1 cellular context compared by ENCODE assay signal in the genomic region with DNA sequence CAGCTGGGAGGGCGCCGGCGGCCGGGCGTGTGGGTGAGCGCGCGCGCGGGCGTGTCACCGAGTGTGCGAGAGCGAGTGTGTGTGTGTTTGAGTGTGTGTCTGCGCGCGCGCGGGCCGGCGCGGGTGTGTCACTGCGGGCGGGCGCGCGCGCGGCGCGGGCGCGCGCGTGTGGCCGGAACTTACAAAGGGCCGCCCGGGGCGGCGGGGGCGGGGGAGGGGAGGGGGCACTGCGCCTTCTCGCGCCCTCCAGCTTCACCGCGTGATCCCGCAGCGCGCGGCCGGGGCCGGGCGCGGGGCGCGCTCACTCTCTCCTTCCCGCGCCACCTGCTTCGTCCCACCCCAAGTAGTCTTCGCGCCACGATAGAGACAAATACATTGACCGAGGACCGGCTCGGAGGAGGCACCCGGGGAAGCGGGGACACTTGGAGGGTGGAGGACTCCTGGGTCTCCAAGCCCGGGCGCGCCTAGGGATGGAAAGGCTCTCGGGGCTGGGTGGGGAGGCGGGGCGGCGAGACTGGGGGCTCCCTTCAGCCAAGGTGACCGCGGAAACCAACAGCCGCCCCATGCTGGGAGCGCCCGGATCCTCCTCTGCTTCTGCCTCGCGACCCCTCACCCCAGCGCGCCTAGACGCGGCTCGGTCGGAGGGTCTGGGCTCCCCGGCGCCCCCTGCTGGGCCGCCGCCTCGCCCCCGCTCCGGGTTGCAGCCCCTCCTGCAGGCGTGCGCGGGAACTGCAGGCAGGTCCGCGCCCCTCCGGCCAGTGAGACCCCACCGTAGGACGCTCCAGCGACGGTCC.
TF ChIP-seq lines count a peak whose summit lies in the region.

Gene SRCIN1 (minus strand): TSS at position 101 of the 794 bp plus-strand sequence. CDS start 247 bp downstream, outside the sequence.

TF ChIP-seq in endothelial cell of umbilical vein, 7 proteins besides CTCF, POLR2A, EP300 and RAD21:
- TF ChIP-seq EZH2 (IDR thresholded peaks at IDR 0.05; ENCODE audit: borderline replicate concordance, low read depth, low read length, severe bottlenecking) (no peak), POLR2AphosphoS5 (IDR thresholded peaks at IDR 0.05; ENCODE audit: insufficient read depth, low read depth, low read length) (no peak), MYC (IDR thresholded peaks at IDR 0.05; ENCODE audit: low read depth, low read length) (no peak), GATA2 (IDR thresholded peaks at IDR 0.05; ENCODE audit: insufficient read depth, insufficient read length, low read depth, low read length) (no peak), JUN (IDR thresholded peaks at IDR 0.05; ENCODE audit: borderline replicate concordance, insufficient read depth, insufficient read length, low read depth) (no peak), FOS (IDR thresholded peaks at IDR 0.05; ENCODE audit: borderline replicate concordance, insufficient read depth, low read length) (no peak)
- TF ChIP-seq, protein P1, sequence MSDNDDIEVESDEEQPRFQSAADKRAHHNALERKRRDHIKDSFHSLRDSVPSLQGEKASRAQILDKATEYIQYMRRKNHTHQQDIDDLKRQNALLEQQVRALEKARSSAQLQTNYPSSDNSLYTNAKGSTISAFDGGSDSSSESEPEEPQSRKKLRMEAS (IDR thresholded peaks at IDR 0.05; ENCODE audit: insufficient read depth, insufficient read length), result no peak
